ENCODE assay signal across 9 cellular contexts in genomic region chr14:104968541-104969401, GRCh38. TPM values are rescaled to one million over a fixed set of nuclear protein-coding genes. Genes with fewer than 3 reads are reported as not detected.
DNase-seq lines count a peak whose midpoint lies in the region; TF ChIP-seq lines count a peak whose summit lies in the region.
"Had no signal": no experiment of that assay in that cellular context is flagged by ENCODE, and none has a peak within 500 bp of the region (broad histone marks: within the 10 kb centered on the region; RNA-seq: fewer than 3 reads in every experiment).

No MANE protein-coding gene starts in this region.

- POLR2A ChIA-PET in OCI-LY7 (lab: Charles Lee), result interaction anchor here (0.9 kb wide), 1 partner anchor 77 kb away, joined by 6 read pairs; no protein-coding TSS in a partner anchor

- 15% methylated on average over 21 of the region's 21 CpGs for WGBS in prostate gland

- H3K4me3 ChIP-seq in OCI-LY7 (ENCODE audit: low read depth, low read length, poor library complexity, severe bottlenecking) (peak overlapping the region; percentile 28), prostate gland (peak overlapping the region in 1 of 2 donors; percentile 19)

- H2AFZ ChIP-seq in OCI-LY7 (ENCODE audit: low read length), result peak overlapping the region; percentile 16; the same call in 1 of the 2 replicates

- H3K79me2 ChIP-seq in OCI-LY7 (ENCODE audit: insufficient read depth, low read depth, low read length), result no peaks in the 10 kb centered on the region

- H4K20me1 ChIP-seq in OCI-LY7 (ENCODE audit: insufficient read depth, low read length), result no peaks in the 10 kb centered on the region

- H3K36me3 ChIP-seq in OCI-LY7 (ENCODE audit: insufficient read depth, low read length), result no peaks in the 10 kb centered on the region
- no peaks in the 10 kb centered on the region for H3K36me3 ChIP-seq in prostate gland

- intact Hi-C loops in OCI-LY7 (cut with micrococcal nuclease; ENCODE audit: unreplicated experiment), result loop anchor here (2.0 kb wide), 1 partner anchor 72 kb away; no protein-coding TSS in a partner anchor
- intact Hi-C loops in prostate gland (cut with DNase I), result loop anchor here (5.0 kb wide), 1 partner anchor 36 kb away; no protein-coding TSS in a partner anchor

- H3K9me3 ChIP-seq in OCI-LY7 (ENCODE audit: low read length), result no peaks in the 10 kb centered on the region
- no peaks in the 10 kb centered on the region for H3K9me3 ChIP-seq in prostate gland

- H3K9me2 ChIP-seq in OCI-LY7 (ENCODE audit: insufficient read depth, low read length), result no peaks in the 10 kb centered on the region

- peak; percentile 16 for TF ChIP-seq POLR2A in prostate gland (IDR thresholded peaks at IDR 0.05)

- CTCF ChIA-PET in OCI-LY7 (lab: Charles Lee; ENCODE audit: unreplicated experiment), result interaction anchor here (0.6 kb wide), 2 partner anchors 51 to 378 kb away, joined by 3 read pairs; no protein-coding TSS in a partner anchor

- peak overlapping the region; percentile 68 for H3K4me2 ChIP-seq in OCI-LY7 (ENCODE audit: low read length)

- BruUV-seq in OCI-LY7 (replicated peaks; lab: Mats Ljungman, UMichigan), result no TSS peak

- H3K27ac ChIP-seq in OCI-LY7 (ENCODE audit: low read depth, low read length, poor library complexity, severe bottlenecking) (no peak overlapping the region), prostate gland (peak overlapping the region; percentile 62 to 83)

- H3K4me1 ChIP-seq in OCI-LY7 (ENCODE audit: insufficient read depth, low read length, poor library complexity, severe bottlenecking), result peaks cover 19% of the 10 kb centered on the region
- peaks cover 40% of the 10 kb centered on the region for H3K4me1 ChIP-seq in prostate gland (replicated peaks)

- TF ChIP-seq CTCF in OCI-LY7 (conservative IDR thresholded peaks at IDR 0.05; ENCODE audit: low read length) (no peak), prostate gland (IDR thresholded peaks at IDR 0.05) (peak in 1 of 4 experiments; percentile 50)

- DNase-seq in Daoy (ENCODE audit: low read depth) (peak; percentile 54), OCI-LY7 (ENCODE audit: low spot score) (peak; percentile 71), fibroblast of peridontal ligament (ENCODE audit: extremely low read depth) (peak; percentile 48), prostate gland (ENCODE audit: low spot score) (peak; percentile 46), hippocampal formation (lab: John Stamatoyannopoulos, UW) (no peak), nucleus accumbens (lab: John Stamatoyannopoulos, UW) (no peak), D341Med (ENCODE audit: low spot score) (no peak)
- no peak for DNase-seq in activated CD4-positive, alpha-beta T cell treated with anti-CD3 and anti-CD28 coated beads for 4 hours
- DNase-seq: activated CD8-positive, alpha-beta memory T cell treated with anti-CD3 and anti-CD28 coated beads for 24 hours had no signal

- H3K27me3 ChIP-seq in prostate gland (replicated peaks; ENCODE audit: insufficient read depth), result no peaks in the 10 kb centered on the region

RNA-seq across cellular contexts. Expression of gene AHNAK2, which starts 9.4 kb away (rescaled TPM):
- 10.4 and 10.5 TPM in 2 replicates for total RNA-seq in Daoy (2014; rRNA removed; shearing (Covaris generic))
- total RNA-seq in OCI-LY7 (2014; rRNA removed; shearing (Covaris generic)), result 0.21 TPM in 1 of 2 replicates, not detected in the other
- total RNA-seq in OCI-LY7 (2022), result 0.09 and 0.61 TPM in 2 replicates
- total RNA-seq in prostate gland, result 10 to 100 TPM; 18.3 to 27.2 TPM

RNA-seq across cellular contexts. Expression of gene CLBA1, which starts 16.8 kb away (rescaled TPM):
- 6.5 and 8.4 TPM in 2 replicates for total RNA-seq in Daoy (2014; rRNA removed; shearing (Covaris generic))
- 0.08 and 0.82 TPM in 2 replicates for total RNA-seq in OCI-LY7 (2014; rRNA removed; shearing (Covaris generic))
- 1.2 TPM in 1 of 2 replicates, not detected in the other for total RNA-seq in OCI-LY7 (2022)
- 10 to 100 TPM; 15.2 to 19.3 TPM for total RNA-seq in prostate gland

RNA-seq across cellular contexts. Expression of gene PLD4, which starts 44.1 kb away (rescaled TPM):
- total RNA-seq in Daoy (2014; rRNA removed; shearing (Covaris generic)), result not detected in 2 replicates
- total RNA-seq in OCI-LY7 (2014; rRNA removed; shearing (Covaris generic)), result 0.66 TPM in 1 of 2 replicates, not detected in the other
- total RNA-seq in OCI-LY7 (2022), result 3.7 and 5.1 TPM in 2 replicates
- total RNA-seq in prostate gland, result 1 to 10 TPM; 1.2 to 5.4 TPM

RNA-seq across cellular contexts. Expression of gene CDCA4, which starts 52.1 kb away (rescaled TPM):
- 79.0 and 86.9 TPM in 2 replicates for total RNA-seq in Daoy (2014; rRNA removed; shearing (Covaris generic))
- 109 and 110 TPM in 2 replicates for total RNA-seq in OCI-LY7 (2014; rRNA removed; shearing (Covaris generic))
- total RNA-seq in OCI-LY7 (2022) (74.0 and 79.5 TPM in 2 replicates), prostate gland (10 to 100 TPM; 12.3 to 17.6 TPM)

Comparison
In these comparisons a context has a peak if more than half of its experiments do, and no peak if none do; other contexts are left out.
1. DNase-seq: peak in Daoy (single experiment), OCI-LY7 (single experiment), fibroblast of peridontal ligament (single experiment) and prostate gland (single experiment); none in hippocampal formation (0 of 2), nucleus accumbens (0 of 56), D341Med (single experiment) and activated CD4-positive, alpha-beta T cell treated with anti-CD3 and anti-CD28 coated beads for 4 hours (0 of 2).